1 cellular context compared by ENCODE assay signal in the genomic region with DNA sequence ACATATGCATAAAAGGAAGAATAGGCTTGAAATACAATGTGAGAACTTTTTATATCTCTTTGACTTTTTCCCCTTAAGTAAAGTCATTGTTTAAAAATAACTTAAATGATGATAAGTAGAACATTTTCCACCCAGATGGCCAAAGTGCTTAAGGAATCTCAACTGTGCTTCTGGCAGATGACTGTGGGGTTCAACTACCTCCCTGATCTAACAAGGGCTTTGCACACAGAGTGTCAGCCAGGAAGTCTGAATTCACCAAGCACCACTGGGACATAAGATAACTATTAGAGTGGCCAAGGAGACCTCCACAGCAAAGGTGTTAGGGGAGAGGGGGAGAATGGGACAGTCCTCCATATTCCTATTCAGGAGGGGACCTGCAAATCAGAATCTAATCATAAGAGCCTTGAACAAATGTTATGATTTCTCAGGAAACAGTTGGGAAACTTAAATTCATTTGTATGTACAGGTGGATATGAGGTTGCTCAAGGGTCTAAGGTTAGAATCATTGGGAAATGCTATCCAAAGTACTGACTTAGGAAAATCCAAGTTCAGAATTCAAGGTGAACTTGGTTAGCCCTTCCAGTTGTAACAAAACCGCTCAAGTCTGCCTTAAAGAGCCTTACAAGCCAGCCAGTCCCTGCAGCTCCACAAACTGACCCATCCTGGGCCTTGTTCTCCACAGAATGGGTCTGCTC.
A peak's percentile ranks its signal among the peaks of the same experiment; 100 is the strongest.
TF ChIP-seq lines count a peak whose summit lies in the region.

Gene FETUB (plus strand): TSS at position 622 of the 695 bp plus-strand sequence. CDS start 62 bp downstream, at position 684.

TF ChIP-seq in liver, 16 proteins besides CTCF, POLR2A, EP300 and RAD21 (continued from another document):
- TF ChIP-seq REST (IDR thresholded peaks at IDR 0.05) (no peak), JUND (IDR thresholded peaks at IDR 0.05) (peak; percentile 45 to 67), HNF4G (IDR thresholded peaks at IDR 0.05) (peak; percentile 78), GABPA (IDR thresholded peaks at IDR 0.05 in 1 of 2, conservative IDR thresholded peaks at IDR 0.05 in 1 of 2) (no peak), HNF4A (conservative IDR thresholded peaks at IDR 0.05) (peak; percentile 91 to 96), SP1 (IDR thresholded peaks at IDR 0.05) (peak; percentile 42), EGR1 (IDR thresholded peaks at IDR 0.05; ENCODE audit: low read depth in 2 of 2) (no peak), NR2F2 (IDR thresholded peaks at IDR 0.05) (peak; percentile 52)
- TF ChIP-seq, protein P1, sequence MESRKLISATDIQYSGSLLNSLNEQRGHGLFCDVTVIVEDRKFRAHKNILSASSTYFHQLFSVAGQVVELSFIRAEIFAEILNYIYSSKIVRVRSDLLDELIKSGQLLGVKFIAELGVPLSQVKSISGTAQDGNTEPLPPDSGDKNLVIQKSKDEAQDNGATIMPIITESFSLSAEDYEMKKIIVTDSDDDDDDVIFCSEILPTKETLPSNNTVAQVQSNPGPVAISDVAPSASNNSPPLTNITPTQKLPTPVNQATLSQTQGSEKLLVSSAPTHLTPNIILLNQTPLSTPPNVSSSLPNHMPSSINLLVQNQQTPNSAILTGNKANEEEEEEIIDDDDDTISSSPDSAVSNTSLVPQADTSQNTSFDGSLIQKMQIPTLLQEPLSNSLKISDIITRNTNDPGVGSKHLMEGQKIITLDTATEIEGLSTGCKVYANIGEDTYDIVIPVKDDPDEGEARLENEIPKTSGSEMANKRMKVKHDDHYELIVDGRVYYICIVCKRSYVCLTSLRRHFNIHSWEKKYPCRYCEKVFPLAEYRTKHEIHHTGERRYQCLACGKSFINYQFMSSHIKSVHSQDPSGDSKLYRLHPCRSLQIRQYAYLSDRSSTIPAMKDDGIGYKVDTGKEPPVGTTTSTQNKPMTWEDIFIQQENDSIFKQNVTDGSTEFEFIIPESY (IDR thresholded peaks at IDR 0.05), result no peak
- TF ChIP-seq, protein P2, sequence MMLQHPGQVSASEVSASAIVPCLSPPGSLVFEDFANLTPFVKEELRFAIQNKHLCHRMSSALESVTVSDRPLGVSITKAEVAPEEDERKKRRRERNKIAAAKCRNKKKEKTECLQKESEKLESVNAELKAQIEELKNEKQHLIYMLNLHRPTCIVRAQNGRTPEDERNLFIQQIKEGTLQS (IDR thresholded peaks at IDR 0.05), result peak; percentile 37
